ENCODE assay signal across 8 cellular contexts in the genomic region with DNA sequence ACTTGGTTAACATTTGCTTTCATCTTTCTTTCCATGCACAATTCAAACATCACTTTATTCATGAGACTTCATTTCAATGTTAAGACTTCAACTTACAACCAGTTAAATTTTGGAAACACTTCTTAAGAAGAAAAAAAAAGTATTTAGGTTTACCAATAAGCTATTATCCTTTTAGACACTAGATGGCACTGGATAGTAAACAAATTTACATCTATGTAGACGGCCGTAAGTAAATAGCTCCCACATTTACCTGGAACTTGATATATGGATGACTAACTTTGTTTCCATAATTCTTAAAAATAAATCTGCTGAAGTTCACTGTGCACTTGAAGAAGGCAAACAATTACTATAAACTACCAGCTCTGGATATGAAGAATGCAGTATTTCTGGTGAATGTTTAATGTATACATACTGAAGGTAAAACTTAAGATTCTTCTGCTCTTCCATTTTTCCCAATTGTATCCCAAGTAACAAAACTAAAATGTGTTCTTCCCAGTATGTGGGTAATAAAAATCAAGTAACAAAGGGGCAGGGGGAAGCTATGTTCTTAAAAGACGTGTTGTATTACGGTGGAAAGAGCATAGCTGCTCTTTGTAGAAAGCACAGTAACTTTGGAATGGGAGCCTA.
DNase-seq lines count a peak whose midpoint lies in the region; ATAC-seq, FAIRE-seq and TF ChIP-seq lines count a peak whose summit lies in the region.

No MANE protein-coding gene starts in this region.

- H3K27ac ChIP-seq in testis, result no peak overlapping the region

- H3K9me3 ChIP-seq in testis, result no peaks in the 10 kb centered on the region

- WGBS in testis, 2 donors, result 46 to 51% methylated on average over 4 of the region's 4 CpGs

- DNase-seq in GM12865 (ENCODE audit: low read depth) (peak; percentile 46), RCC 7860 (ENCODE audit: low spot score) (peak; percentile 36), foreskin fibroblast (peak in 1 of 2 donors; percentile 8), testis (no peak), cerebellar nuclear complex (lab: John Stamatoyannopoulos, UW) (no peak)

- peak; percentile 36 for TF ChIP-seq CTCF in GM12865 (IDR thresholded peaks at IDR 0.05; ENCODE audit: insufficient read depth, low read depth, low read length, missing control alignments)
- TF ChIP-seq CTCF in foreskin fibroblast (IDR thresholded peaks at IDR 0.05; ENCODE audit: low read depth, low read length), result peak; percentile 13
- TF ChIP-seq CTCF in testis (IDR thresholded peaks at IDR 0.05), result peak in 2 of 3 experiments; percentile 21 to 42

- peak; percentile 69 for ATAC-seq in HG03439 (IDR thresholded peaks at IDR 0.05; ENCODE audit: unreplicated experiment)
- no peak for ATAC-seq in HG02642 (IDR thresholded peaks at IDR 0.05; ENCODE audit: poor library complexity, unreplicated experiment)
- ATAC-seq in GM19397 (IDR thresholded peaks at IDR 0.05; ENCODE audit: unreplicated experiment), result no peak

- H3K4me3 ChIP-seq in GM12865 (ENCODE audit: low read depth, low read length) (no peak overlapping the region), foreskin fibroblast (ENCODE audit: low read depth in 1 of 2, low read length in 2 of 2) (no peak overlapping the region), testis (no peak overlapping the region)

- no peaks in the 10 kb centered on the region for H3K36me3 ChIP-seq in testis (ENCODE audit: low read depth, missing control alignments)

- TF ChIP-seq POLR2A in testis (IDR thresholded peaks at IDR 0.05), result no peak

- FAIRE-seq in RCC 7860 (lab: Jason Lieb, UNC), result peak; percentile 72

- H3K4me1 ChIP-seq in testis, result no peaks in the 10 kb centered on the region

- intact Hi-C loops in testis (cut with DNase I; ENCODE audit: low total_unique reads), result no loop called here

- H3K27me3 ChIP-seq in testis, result no peaks in the 10 kb centered on the region

Comparison
In these comparisons a context has a peak if more than half of its experiments do, and no peak if none do; other contexts are left out.
1. DNase-seq: peak in GM12865 (single experiment) and RCC 7860 (single experiment); none in testis (single experiment) and cerebellar nuclear complex (0 of 2).
2. Peak in every context shown above with its lines, with median percentiles within 50 percentile points of each other: CTCF ChIP-seq.